Comparison of ENCODE assay signal across 17 cellular contexts in the genomic region with DNA sequence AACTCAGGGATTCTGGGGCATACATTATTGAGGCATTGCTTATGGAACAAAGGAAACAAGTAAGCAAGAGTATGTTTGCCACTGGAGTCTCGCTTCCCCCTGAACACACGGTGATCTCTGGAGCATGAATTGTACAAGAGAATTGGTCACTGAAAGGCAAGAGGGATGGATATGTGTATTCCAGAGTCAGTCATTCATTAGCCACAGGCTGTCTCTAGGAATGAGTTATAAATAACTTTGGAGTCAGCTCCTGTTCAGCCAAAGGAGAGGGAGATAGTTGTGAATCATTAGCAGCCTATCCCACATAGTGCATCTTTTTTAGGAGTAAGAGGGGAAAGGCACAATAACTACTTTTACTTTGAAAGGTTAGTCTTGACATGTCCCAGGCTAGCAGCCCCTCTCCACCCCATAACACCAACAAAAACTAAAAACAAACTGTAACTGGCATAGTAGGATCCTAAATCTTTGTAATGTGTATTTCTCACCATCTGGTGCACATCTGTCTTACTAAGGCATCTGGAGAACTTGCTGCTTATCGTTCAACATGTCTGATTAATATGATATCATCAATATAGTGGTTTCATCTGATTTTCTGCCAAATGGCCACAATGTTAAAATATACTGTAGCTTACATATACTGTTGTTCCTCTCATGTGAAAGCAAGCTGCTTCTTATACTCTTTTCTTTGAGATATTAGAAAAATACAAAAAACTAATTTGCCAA.
A peak's percentile ranks its signal among the peaks of the same experiment; 100 is the strongest.
DNase-seq lines count a peak whose midpoint lies in the region; ATAC-seq and TF ChIP-seq lines count a peak whose summit lies in the region.
"Had no signal": no experiment of that assay in that cellular context is flagged by ENCODE, and none has a peak within 500 bp of the region (broad histone marks: within the 10 kb centered on the region; RNA-seq: fewer than 3 reads in every experiment).

No MANE protein-coding gene starts in this region.

- no peaks in the 10 kb centered on the region for H4K20me1 ChIP-seq in fibroblast of lung (ENCODE audit: control insufficient read depth, extremely low read depth, insufficient read depth, low read length)
- H4K20me1 ChIP-seq: BLaER1 had no signal

- H2AFZ ChIP-seq in fibroblast of lung (ENCODE audit: low read length), result no peak overlapping the region

- no peak overlapping the region for H3K9ac ChIP-seq in fibroblast of lung (ENCODE audit: insufficient read depth, low read length)
- H3K9ac ChIP-seq: BLaER1 had no signal

- ATAC-seq in left ventricle myocardium superior (peak; percentile 30), Right ventricle myocardium inferior (no peak), esophagus mucosa (no peak)
- ATAC-seq: GM12878 had no signal

- no peak overlapping the region for H3K4me3 ChIP-seq in fibroblast of lung (replicated peaks in 1 of 4; ENCODE audit: control extremely low read depth in 1 of 4, insufficient read depth in 1 of 4, low read depth in 3 of 4, low read length in 4 of 4)
- H3K4me3 ChIP-seq: BLaER1, GM12878 had no signal

- no peak for DNase-seq in left ventricle myocardium superior
- no peak for DNase-seq in Right ventricle myocardium inferior (ENCODE audit: missing footprints)
- peak; percentile 40 to 67 for DNase-seq in fibroblast of lung (ENCODE audit: low read depth in 2 of 2)
- DNase-seq in kidney tubule cell (ENCODE audit: low spot score), result peak; percentile 87
- DNase-seq in renal cortical epithelial cell (ENCODE audit: low read depth), result peak; percentile 88
- no peak for DNase-seq in midbrain (lab: John Stamatoyannopoulos, UW)
- DNase-seq in stimulated activated naive CD4-positive, alpha-beta T cell (lab: John Stamatoyannopoulos, UW), result no peak
- DNase-seq: AML-193; Caco-2; CD8-positive, alpha-beta memory T cell; HCEC 1CT; HFFc6 had no signal

- TF ChIP-seq CTCF in fibroblast of lung (conservative IDR thresholded peaks at IDR 0.05 in 1 of 2, IDR thresholded peaks at IDR 0.05 in 1 of 2; ENCODE audit: low read depth in 1 of 2, low read length in 2 of 2), result no peak

- no peak overlapping the region for H3K27ac ChIP-seq in fibroblast of lung (ENCODE audit: insufficient read depth, low read length)
- H3K27ac ChIP-seq: 22Rv1, BLaER1, HL-60 had no signal

- intact Hi-C loops in left ventricle myocardium superior (cut with micrococcal nuclease) (no loop called here), Right ventricle myocardium inferior (cut with DNase I) (no loop called here)

- H3K27me3 ChIP-seq in fibroblast of lung (ENCODE audit: control insufficient read depth, insufficient read depth, low read length), result no peaks in the 10 kb centered on the region
- H3K27me3 ChIP-seq: BLaER1 had no signal

- no peaks in the 10 kb centered on the region for H3K4me1 ChIP-seq in fibroblast of lung (ENCODE audit: control insufficient read depth, extremely low read depth, insufficient read depth, low read length)
- H3K4me1 ChIP-seq: BLaER1, Caco-2 had no signal

- H3K4me2 ChIP-seq in fibroblast of lung (ENCODE audit: extremely low read depth, insufficient read depth, low read length), result no peak overlapping the region
- H3K4me2 ChIP-seq: BLaER1 had no signal

- no peaks in the 10 kb centered on the region for H3K36me3 ChIP-seq in fibroblast of lung (ENCODE audit: control insufficient read depth, insufficient read depth, low read length)
- H3K36me3 ChIP-seq: BLaER1 had no signal

- H3K9me3 ChIP-seq in fibroblast of lung (ENCODE audit: control insufficient read depth, insufficient read depth, low read depth, low read length), result no peaks in the 10 kb centered on the region
- H3K9me3 ChIP-seq: BLaER1, Caco-2 had no signal

- H3K79me2 ChIP-seq in fibroblast of lung (ENCODE audit: control insufficient read depth, insufficient read depth, low read length), result no peaks in the 10 kb centered on the region

Comparison
In these comparisons a context has a peak if more than half of its experiments do, and no peak if none do; other contexts are left out.
1. DNase-seq: peak in fibroblast of lung (2 of 2), kidney tubule cell (single experiment) and renal cortical epithelial cell (single experiment); none in left ventricle myocardium superior (single experiment), Right ventricle myocardium inferior (single experiment), midbrain (single experiment) and stimulated activated naive CD4-positive, alpha-beta T cell (0 of 6).